1 cellular context compared by ENCODE assay signal in the genomic region with DNA sequence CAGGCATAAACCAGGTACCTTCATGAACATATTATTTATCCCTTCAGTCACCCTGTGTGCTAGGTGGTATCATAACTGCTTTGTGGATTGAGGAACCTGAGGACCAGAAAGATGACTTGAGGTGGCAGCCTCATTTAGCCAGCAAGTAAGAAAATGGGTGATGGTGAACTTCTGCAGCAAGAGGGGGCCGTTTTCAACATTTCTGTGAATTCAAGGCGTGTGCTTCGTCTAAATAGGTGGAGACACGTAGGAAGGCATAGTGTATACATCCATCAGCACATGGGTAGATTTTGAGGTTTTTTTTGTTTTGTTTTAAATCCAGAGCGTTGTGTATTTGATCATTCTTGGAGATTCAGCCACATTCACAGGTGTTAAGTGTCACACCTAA.
TF ChIP-seq lines count a peak whose summit lies in the region.

No MANE protein-coding gene starts in this region.

TF ChIP-seq in GM12878, 131 proteins besides CTCF, POLR2A, EP300 and RAD21 (continued from another document):
- TF ChIP-seq, protein P1, sequence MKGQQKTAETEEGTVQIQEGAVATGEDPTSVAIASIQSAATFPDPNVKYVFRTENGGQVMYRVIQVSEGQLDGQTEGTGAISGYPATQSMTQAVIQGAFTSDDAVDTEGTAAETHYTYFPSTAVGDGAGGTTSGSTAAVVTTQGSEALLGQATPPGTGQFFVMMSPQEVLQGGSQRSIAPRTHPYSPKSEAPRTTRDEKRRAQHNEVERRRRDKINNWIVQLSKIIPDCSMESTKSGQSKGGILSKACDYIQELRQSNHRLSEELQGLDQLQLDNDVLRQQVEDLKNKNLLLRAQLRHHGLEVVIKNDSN (IDR thresholded peaks at IDR 0.05; ENCODE audit: borderline replicate concordance, extremely low read length, insufficient read depth, low read depth, low read length) = no peak
- 0 out of 2 replicates have a peak, but pooled peaks have one; percentile 1 for TF ChIP-seq ZBED1 (IDR thresholded peaks at IDR 0.05; ENCODE audit: borderline replicate concordance)
- TF ChIP-seq FOXM1 (IDR thresholded peaks at IDR 0.05; ENCODE audit: low read depth, low read length) = peak; percentile 11; the same call in 1 of the 2 replicates
- TF ChIP-seq RELB (IDR thresholded peaks at IDR 0.05; ENCODE audit: low read depth) = peak; percentile 29; the same call in 1 of the 2 replicates
TF ChIP-seq in GM12878: peak in this region for 6.
